39 cellular contexts compared by ENCODE assay signal in genomic region chr16:73683804-73684203, GRCh38.
"Had no signal": no experiment of that assay in that cellular context is flagged by ENCODE, and none has a peak within 500 bp of the region (broad histone marks: within the 10 kb centered on the region; RNA-seq: fewer than 3 reads in every experiment).

No MANE protein-coding gene starts in this region.

- H3K4me3 Mint-ChIP-seq: activated CD4-positive, alpha-beta memory T cell treated with anti-CD3 and anti-CD28 coated beads, Interleukin-2, amount 10 ng/mL, durations not matched to agents 7 days and 5 days; activated CD4-positive, alpha-beta T cell treated with anti-CD3 and anti-CD28 coated beads for 36 hours; activated CD4-positive, alpha-beta T cell treated with anti-CD3 and anti-CD28 coated beads, Interleukin-2, amount 10 ng/mL, durations not matched to agents 7 days and 5 days; activated CD8-positive, alpha-beta memory T cell treated with anti-CD3 and anti-CD28 coated beads, Interleukin-2, amount 10 ng/mL, durations not matched to agents 7 days and 5 days; activated CD8-positive, alpha-beta T cell treated with anti-CD3 and anti-CD28 coated beads, Interleukin-2, amount 10 ng/mL, durations not matched to agents 7 days and 5 days; activated naive CD4-positive, alpha-beta T cell treated with anti-CD3 and anti-CD28 coated beads, Interleukin-2, amount 10 ng/mL, durations not matched to agents 7 days and 5 days; activated naive CD4-positive, alpha-beta T cell treated with anti-CD3 and anti-CD28 coated beads, Interleukin-2, amount 50 U/mL, for 24 hours; activated naive CD8-positive, alpha-beta T cell; activated naive CD8-positive, alpha-beta T cell treated with anti-CD3 and anti-CD28 coated beads, Interleukin-2, amount 10 ng/mL, durations not matched to agents 7 days and 5 days; activated naive CD8-positive, alpha-beta T cell treated with anti-CD3 and anti-CD28 coated beads, Interleukin-2, amount 50 U/mL, for 24 hours; activated T-cell treated with anti-CD3 and anti-CD28 coated beads, Interleukin-2, amount 50 U/mL, for 24 hours; brain; central memory CD8-positive, alpha-beta T cell; T-helper 1 cell treated with Interleukin-12 subunit alpha and Interleukin-12 subunit beta and Interleukin-4 antibody, amounts not matched to agents 30 μg/mL and 1 μg/mL, for 36 hours; T-helper 2 cell treated with Interferon-gamma antibody and Interleukin-4, amounts not matched to agents 5 μg/mL and 100 μg/mL, for 36 hours had no signal

- H3K4me3 ChIP-seq: ascending aorta, cardiac muscle cell had no signal

- H3K27ac ChIP-seq: ascending aorta, cardiac muscle cell, VCaP had no signal

- H3K9me3 Mint-ChIP-seq: activated T-helper 2 cell treated with anti-CD3 and anti-CD28 coated beads, Interferon-gamma antibody, Interleukin-2, Interleukin-4, amounts not matched to agents 10 μg/mL and 5 μg/mL and 100 μg/mL, durations not matched to agents 14 hours and 24 hours and 36 hours; central memory CD8-positive, alpha-beta T cell; T-helper 1 cell treated with Interleukin-12 subunit alpha and Interleukin-12 subunit beta and Interleukin-4 antibody, amounts not matched to agents 30 μg/mL and 1 μg/mL, for 36 hours had no signal

- H3K27me3 Mint-ChIP-seq: activated CD4-positive, alpha-beta memory T cell treated with anti-CD3 and anti-CD28 coated beads, Interleukin-2, amount 10 ng/mL, durations not matched to agents 7 days and 5 days; activated CD4-positive, alpha-beta T cell treated with anti-CD3 and anti-CD28 coated beads for 36 hours; activated CD4-positive, alpha-beta T cell treated with anti-CD3 and anti-CD28 coated beads, Interleukin-2, amount 10 ng/mL, durations not matched to agents 7 days and 5 days; activated CD8-positive, alpha-beta memory T cell treated with anti-CD3 and anti-CD28 coated beads, Interleukin-2, amount 10 ng/mL, durations not matched to agents 7 days and 5 days; activated naive CD4-positive, alpha-beta T cell treated with anti-CD3 and anti-CD28 coated beads, Interleukin-2, amount 10 ng/mL, durations not matched to agents 7 days and 5 days; activated naive CD4-positive, alpha-beta T cell treated with anti-CD3 and anti-CD28 coated beads, Interleukin-2, amount 50 U/mL, for 24 hours; activated naive CD8-positive, alpha-beta T cell; activated naive CD8-positive, alpha-beta T cell treated with anti-CD3 and anti-CD28 coated beads, Interleukin-2, amount 10 ng/mL, durations not matched to agents 7 days and 5 days; activated naive CD8-positive, alpha-beta T cell treated with anti-CD3 and anti-CD28 coated beads, Interleukin-2, amount 50 U/mL, for 24 hours; activated T-cell treated with anti-CD3 and anti-CD28 coated beads, Interleukin-2, amount 50 U/mL, for 24 hours; brain; central memory CD8-positive, alpha-beta T cell had no signal

- H3K36me3 ChIP-seq: ascending aorta, cardiac muscle cell had no signal

- H3K4me1 Mint-ChIP-seq: activated CD4-positive, alpha-beta memory T cell treated with anti-CD3 and anti-CD28 coated beads, Interleukin-2, amount 10 ng/mL, durations not matched to agents 7 days and 5 days; activated CD4-positive, alpha-beta T cell treated with anti-CD3 and anti-CD28 coated beads for 36 hours; activated CD4-positive, alpha-beta T cell treated with anti-CD3 and anti-CD28 coated beads, Interleukin-2, amount 10 ng/mL, durations not matched to agents 7 days and 5 days; activated CD8-positive, alpha-beta memory T cell treated with anti-CD3 and anti-CD28 coated beads, Interleukin-2, amount 10 ng/mL, durations not matched to agents 7 days and 5 days; activated naive CD4-positive, alpha-beta T cell treated with anti-CD3 and anti-CD28 coated beads, Interleukin-2, amount 10 ng/mL, durations not matched to agents 7 days and 5 days; activated naive CD4-positive, alpha-beta T cell treated with anti-CD3 and anti-CD28 coated beads, Interleukin-2, amount 50 U/mL, for 24 hours; activated naive CD8-positive, alpha-beta T cell treated with anti-CD3 and anti-CD28 coated beads, Interleukin-2, amount 10 ng/mL, durations not matched to agents 7 days and 5 days; activated naive CD8-positive, alpha-beta T cell treated with anti-CD3 and anti-CD28 coated beads, Interleukin-2, amount 50 U/mL, for 24 hours; brain; central memory CD8-positive, alpha-beta T cell had no signal

- H3K27me3 ChIP-seq: ascending aorta, cardiac muscle cell had no signal

- DNase-seq: activated CD4-positive, alpha-beta memory T cell treated with anti-CD3 and anti-CD28 coated beads, Interleukin-2, amount 10 ng/mL, durations not matched to agents 7 days and 5 days; activated CD4-positive, alpha-beta T cell treated with anti-CD3 and anti-CD28 coated beads for 1 hour; activated CD4-positive, alpha-beta T cell treated with anti-CD3 and anti-CD28 coated beads for 36 hours; activated CD4-positive, alpha-beta T cell treated with anti-CD3 and anti-CD28 coated beads for 48 hours; activated CD4-positive, alpha-beta T cell treated with anti-CD3 and anti-CD28 coated beads, Interleukin-2, amount 10 ng/mL, durations not matched to agents 7 days and 5 days; activated CD4-positive, alpha-beta T cell treated with anti-CD3 and anti-CD28 coated beads, Interleukin-2, amount 50 U/mL, for 48 hours; activated CD4-positive, CD25-positive, alpha-beta regulatory T cell; activated CD8-positive, alpha-beta memory T cell treated with anti-CD3 and anti-CD28 coated beads for 24 hours; activated CD8-positive, alpha-beta memory T cell treated with anti-CD3 and anti-CD28 coated beads, Interleukin-2, amount 10 ng/mL, durations not matched to agents 7 days and 5 days; activated CD8-positive, alpha-beta memory T cell treated with anti-CD3 and anti-CD28 coated beads, Interleukin-2, amount 50 U/mL, for 48 hours; activated CD8-positive, alpha-beta T cell treated with anti-CD3 and anti-CD28 coated beads, Interleukin-2, amount 10 ng/mL, durations not matched to agents 7 days and 5 days; activated effector memory CD4-positive, alpha-beta T cell treated with Interleukin-2 at 50 U/mL for 16 hours; activated gamma-delta T cell; activated naive CD4-positive, alpha-beta T cell treated with anti-CD3 and anti-CD28 coated beads, Interleukin-2, amount 10 ng/mL, durations not matched to agents 7 days and 5 days; activated naive CD4-positive, alpha-beta T cell treated with Interleukin-2 at 50 U/mL for 16 hours; activated naive CD8-positive, alpha-beta T cell treated with anti-CD3 and anti-CD28 coated beads, Interleukin-2, amount 10 ng/mL, durations not matched to agents 7 days and 5 days; activated naive CD8-positive, alpha-beta T cell treated with anti-CD3 and anti-CD28 coated beads, Interleukin-2, amount 50 U/mL, for 24 hours; activated T-cell treated with anti-CD3 and anti-CD28 coated beads, Interleukin-2, amount 50 U/mL, for 24 hours; activated T-cell treated with anti-CD3 and anti-CD28 coated beads, Interleukin-2, amount 50 U/mL, for 48 hours; amygdala; anterior cingulate cortex; caudate nucleus; cerebellar nuclear complex; T-helper 1 cell; T-helper 2 cell; T-helper 9 cell had no signal

- H3K36me3 Mint-ChIP-seq: activated CD8-positive, alpha-beta memory T cell treated with anti-CD3 and anti-CD28 coated beads, Interleukin-2, amount 10 ng/mL, durations not matched to agents 7 days and 5 days; activated naive CD4-positive, alpha-beta T cell treated with anti-CD3 and anti-CD28 coated beads, Interleukin-2, amount 10 ng/mL, durations not matched to agents 7 days and 5 days; activated naive CD4-positive, alpha-beta T cell treated with anti-CD3 and anti-CD28 coated beads, Interleukin-2, amount 50 U/mL, for 24 hours; activated naive CD8-positive, alpha-beta T cell; activated naive CD8-positive, alpha-beta T cell treated with anti-CD3 and anti-CD28 coated beads, Interleukin-2, amount 10 ng/mL, durations not matched to agents 7 days and 5 days; brain had no signal

- H3K9me3 ChIP-seq: ascending aorta had no signal

- ATAC-seq: activated CD4-positive, alpha-beta T cell treated with anti-CD3 and anti-CD28 coated beads for 36 hours; activated CD4-positive, CD25-positive, alpha-beta regulatory T cell treated with anti-CD3 and anti-CD28 coated beads, Interleukin-2, amount 50 U/mL, for 24 hours; activated CD8-positive, alpha-beta memory T cell treated with anti-CD3 and anti-CD28 coated beads, Interleukin-2, amount 10 ng/mL, durations not matched to agents 7 days and 5 days; activated CD8-positive, alpha-beta T cell treated with anti-CD3 and anti-CD28 coated beads, Interleukin-2, amount 10 ng/mL, durations not matched to agents 7 days and 5 days; activated naive CD8-positive, alpha-beta T cell treated with anti-CD3 and anti-CD28 coated beads, Interleukin-2, amount 50 U/mL, for 24 hours had no signal

- FAIRE-seq: bronchial epithelial cell, TTC549 had no signal

- H3K27ac Mint-ChIP-seq: activated CD4-positive, alpha-beta memory T cell treated with anti-CD3 and anti-CD28 coated beads, Interleukin-2, amount 10 ng/mL, durations not matched to agents 7 days and 5 days; activated CD4-positive, alpha-beta T cell treated with anti-CD3 and anti-CD28 coated beads for 36 hours; activated CD4-positive, alpha-beta T cell treated with anti-CD3 and anti-CD28 coated beads, Interleukin-2, amount 10 ng/mL, durations not matched to agents 7 days and 5 days; activated CD8-positive, alpha-beta memory T cell treated with anti-CD3 and anti-CD28 coated beads, Interleukin-2, amount 10 ng/mL, durations not matched to agents 7 days and 5 days; activated CD8-positive, alpha-beta T cell treated with anti-CD3 and anti-CD28 coated beads, Interleukin-2, amount 10 ng/mL, durations not matched to agents 7 days and 5 days; activated naive CD4-positive, alpha-beta T cell treated with anti-CD3 and anti-CD28 coated beads, Interleukin-2, amount 10 ng/mL, durations not matched to agents 7 days and 5 days; activated naive CD4-positive, alpha-beta T cell treated with anti-CD3 and anti-CD28 coated beads, Interleukin-2, amount 50 U/mL, for 24 hours; activated naive CD8-positive, alpha-beta T cell; activated naive CD8-positive, alpha-beta T cell treated with anti-CD3 and anti-CD28 coated beads, Interleukin-2, amount 10 ng/mL, durations not matched to agents 7 days and 5 days; activated naive CD8-positive, alpha-beta T cell treated with anti-CD3 and anti-CD28 coated beads, Interleukin-2, amount 50 U/mL, for 24 hours; activated T-cell treated with anti-CD3 and anti-CD28 coated beads, Interleukin-2, amount 50 U/mL, for 24 hours; activated T-helper 2 cell treated with anti-CD3 and anti-CD28 coated beads, Interferon-gamma antibody, Interleukin-2, Interleukin-4, amounts not matched to agents 10 μg/mL and 5 μg/mL and 100 μg/mL, durations not matched to agents 14 hours and 24 hours and 36 hours; brain; T-helper 1 cell treated with Interleukin-12 subunit alpha and Interleukin-12 subunit beta and Interleukin-4 antibody, amounts not matched to agents 30 μg/mL and 1 μg/mL, for 36 hours; T-helper 2 cell treated with Interferon-gamma antibody and Interleukin-4, amounts not matched to agents 5 μg/mL and 100 μg/mL, for 36 hours had no signal

- H3K4me1 ChIP-seq: ascending aorta had no signal
